19 cellular contexts compared by ENCODE assay signal in genomic region chr2:62204998-62205496, GRCh38. TPM values are rescaled to one million over a fixed set of nuclear protein-coding genes. Genes with fewer than 3 reads are reported as not detected.
DNase-seq lines count a peak whose midpoint lies in the region; ATAC-seq and TF ChIP-seq lines count a peak whose summit lies in the region.
"Had no signal": no experiment of that assay in that cellular context is flagged by ENCODE, and none has a peak within 500 bp of the region (broad histone marks: within the 10 kb centered on the region; RNA-seq: fewer than 3 reads in every experiment).

No MANE protein-coding gene starts in this region.

- intact Hi-C loops in heart right ventricle (cut with DNase I), result loop anchor here in 4 of 10 donors (5.0 to 10.0 kb wide), 4 partner anchors 82 to 207 kb away; no protein-coding TSS in a partner anchor
- intact Hi-C loops in cardiac septum (cut with DNase I), result no loop called here
- intact Hi-C loops in MCF 10A (cut with micrococcal nuclease), result no loop called here

- H3K36me3 Mint-ChIP-seq in MCF 10A (ENCODE audit: insufficient read depth, unreplicated experiment), result peaks cover 6% of the 10 kb centered on the region

- H3K27ac ChIP-seq in heart right ventricle (peak overlapping the region in 6 of 10 donors; percentile 13 to 39 (median 20)), RWPE1 (no peak overlapping the region)
- H3K27ac ChIP-seq: C4-2B, PC-9, SJSA1, thoracic aorta, WERI-Rb-1 had no signal

- H3K9me3 Mint-ChIP-seq in stimulated activated naive CD8-positive, alpha-beta T cell treated with anti-CD3 and anti-CD28 coated beads, Interleukin-15, amount 100 ng/mL, for 72 hours, result peaks cover 0 to 4% of the 10 kb centered on the region in 2 donors
- H3K9me3 Mint-ChIP-seq in MCF 10A (ENCODE audit: unreplicated experiment), result no peaks in the 10 kb centered on the region

- peak overlapping the region in 1 of 2 donors; percentile 37 for H3K27ac Mint-ChIP-seq in stimulated activated naive CD8-positive, alpha-beta T cell treated with anti-CD3 and anti-CD28 coated beads, Interleukin-15, amount 100 ng/mL, for 72 hours
- H3K27ac Mint-ChIP-seq in MCF 10A (ENCODE audit: low read depth, unreplicated experiment), result no peak overlapping the region
- H3K27ac Mint-ChIP-seq: activated naive CD4-positive, alpha-beta T cell treated with anti-CD3 and anti-CD28 coated beads for 36 hours; T-helper 1 cell treated with Interleukin-12 subunit alpha and Interleukin-12 subunit beta and Interleukin-4 antibody, amounts not matched to agents 30 μg/mL and 1 μg/mL, for 36 hours had no signal

- H3K4me3 Mint-ChIP-seq in stimulated activated naive CD8-positive, alpha-beta T cell treated with anti-CD3 and anti-CD28 coated beads, Interleukin-15, amount 100 ng/mL, for 72 hours, result peak overlapping the region; percentile 54 to 56
- no peak overlapping the region for H3K4me3 Mint-ChIP-seq in MCF 10A (ENCODE audit: unreplicated experiment)
- H3K4me3 Mint-ChIP-seq: activated naive CD4-positive, alpha-beta T cell treated with anti-CD3 and anti-CD28 coated beads for 36 hours; T-helper 1 cell treated with Interleukin-12 subunit alpha and Interleukin-12 subunit beta and Interleukin-4 antibody, amounts not matched to agents 30 μg/mL and 1 μg/mL, for 36 hours had no signal

- TF ChIP-seq CTCF in heart right ventricle (IDR thresholded peaks at IDR 0.05) (no peak), RWPE1 (conservative IDR thresholded peaks at IDR 0.05; ENCODE audit: low read depth) (no peak), epithelial cell of esophagus (IDR thresholded peaks at IDR 0.05; ENCODE audit: insufficient read depth, low read depth, low read length, missing control alignments) (no peak), MCF 10A (IDR thresholded peaks at IDR 0.05; ENCODE audit: unreplicated experiment) (no peak)

- CTCF ChIA-PET in RWPE1 (lab: Yijun Ruan, JAX) (no interaction called here), MCF 10A (lab: Yijun Ruan, JAX) (interaction anchor here (0.7 kb wide), 1 partner anchor 468 kb away, joined by 3 read pairs; no protein-coding TSS in a partner anchor)

- H3K27me3 ChIP-seq in heart right ventricle, result no peaks in the 10 kb centered on the region
- H3K27me3 ChIP-seq: right atrium auricular region, SJSA1 had no signal

- no peak for DNase-seq in heart right ventricle
- DNase-seq in cardiac septum (ENCODE audit: low spot score), result no peak
- DNase-seq in RWPE1 (ENCODE audit: low spot score), result peak; percentile 12
- DNase-seq in epithelial cell of esophagus (ENCODE audit: low read depth), result peak; percentile 65
- DNase-seq in stimulated activated naive CD8-positive, alpha-beta T cell treated with anti-CD3 and anti-CD28 coated beads, Interleukin-15, amount 100 ng/mL, for 72 hours, result no peak
- no peak for DNase-seq in MCF 10A (ENCODE audit: unreplicated experiment)
- DNase-seq in OCI-M2 (lab: John Stamatoyannopoulos, UW; ENCODE audit: unreplicated experiment), result no peak
- no peak for DNase-seq in NCI-H2081 treated with DMSO at 0.1 percent for 48 hours (lab: John Stamatoyannopoulos, UW)
- DNase-seq: activated naive CD4-positive, alpha-beta T cell treated with anti-CD3 and anti-CD28 coated beads for 36 hours; IMR-90; NCI-H748 treated with DMSO at 0.1 percent for 48 hours; nucleus accumbens; PC-9; WERI-Rb-1 had no signal

- no peak for ATAC-seq in heart right ventricle
- no peak for ATAC-seq in stimulated activated naive CD8-positive, alpha-beta T cell treated with anti-CD3 and anti-CD28 coated beads, Interleukin-15, amount 100 ng/mL, for 72 hours

- H3K9me3 ChIP-seq in heart right ventricle, result no peaks in the 10 kb centered on the region
- H3K9me3 ChIP-seq: right atrium auricular region, SJSA1, thoracic aorta had no signal

- no peaks in the 10 kb centered on the region for H3K27me3 Mint-ChIP-seq in stimulated activated naive CD8-positive, alpha-beta T cell treated with anti-CD3 and anti-CD28 coated beads, Interleukin-15, amount 100 ng/mL, for 72 hours
- no peaks in the 10 kb centered on the region for H3K27me3 Mint-ChIP-seq in MCF 10A (ENCODE audit: insufficient read depth, unreplicated experiment)

- H3K4me3 ChIP-seq in heart right ventricle, result no peak overlapping the region
- H3K4me3 ChIP-seq in epithelial cell of esophagus (ENCODE audit: low read length), result no peak overlapping the region
- H3K4me3 ChIP-seq: PC-9, right atrium auricular region, SJSA1, thoracic aorta had no signal

- 84 to 86% methylated on average over 14 of the region's 14 CpGs for WGBS in heart right ventricle, 2 donors

- H3K4me1 ChIP-seq in heart right ventricle, result peaks cover 4 to 100% (median 75%) of the 10 kb centered on the region in 9 donors

- no TSS peak for BruUV-seq in MCF 10A (replicated peaks; lab: Mats Ljungman, UMichigan)

- H3K36me3 ChIP-seq in heart right ventricle, result peaks cover 0 to 10% (median 0%) of the 10 kb centered on the region in 9 donors
- H3K36me3 ChIP-seq: right atrium auricular region, SJSA1, thoracic aorta, WERI-Rb-1 had no signal

- POLR2A ChIA-PET in RWPE1 (lab: Yijun Ruan, JAX; ENCODE audit: low non-redundant PET), result no interaction called here
- POLR2A ChIA-PET in MCF 10A (lab: Yijun Ruan, JAX), result no interaction called here

- peaks cover 100% of the 10 kb centered on the region for H3K4me1 Mint-ChIP-seq in stimulated activated naive CD8-positive, alpha-beta T cell treated with anti-CD3 and anti-CD28 coated beads, Interleukin-15, amount 100 ng/mL, for 72 hours
- H3K4me1 Mint-ChIP-seq in MCF 10A (ENCODE audit: insufficient read depth, unreplicated experiment), result peaks cover 20% of the 10 kb centered on the region

RNA-seq across cellular contexts. Expression of gene B3GNT2, which starts 9.1 kb away (rescaled TPM):
- total RNA-seq in heart right ventricle (10 to 100 TPM; 11.8 to 33.5 (median 18.1) TPM), cardiac septum (31.2 TPM), MCF 10A (2022) (12.3 and 15.3 TPM in 2 replicates)
- polyA plus RNA-seq in heart right ventricle, result 10 to 100 TPM; 10.4 to 10.8 TPM

Comparison
In these comparisons a context has a peak if more than half of its experiments do, and no peak if none do; other contexts are left out.
1. DNase-seq: peak in RWPE1 (single experiment) and epithelial cell of esophagus (single experiment); none in heart right ventricle (0 of 2), cardiac septum (single experiment), stimulated activated naive CD8-positive, alpha-beta T cell treated with anti-CD3 and anti-CD28 coated beads, Interleukin-15, amount 100 ng/mL, for 72 hours (0 of 2), MCF 10A (single experiment), OCI-M2 (single experiment) and NCI-H2081 treated with DMSO at 0.1 percent for 48 hours (single experiment).